8 cellular contexts compared by ENCODE assay signal in genomic region chr1:223129229-223129851, GRCh38. TPM values are rescaled to one million over a fixed set of nuclear protein-coding genes. Genes with fewer than 3 reads are reported as not detected.
DNase-seq lines count a peak whose midpoint lies in the region; ATAC-seq, FAIRE-seq and TF ChIP-seq lines count a peak whose summit lies in the region.

No MANE protein-coding gene starts in this region.

- no peak overlapping the region for H2AFZ ChIP-seq in HepG2 (ENCODE audit: low read length)

- in situ Hi-C loops in HepG2 (cut with HindIII; ENCODE audit: extremely low pct_ligation_motif_present, low pct_unique_long_range_greater_than_20kb), result no loop called here

- no peak overlapping the region for H3K27ac ChIP-seq in HepG2 (ENCODE audit: extremely low read length, insufficient read depth, low read length)

- no peaks in the 10 kb centered on the region for H4K20me1 ChIP-seq in HepG2 (ENCODE audit: insufficient read depth, low read length)

- 0 out of 2 replicates have a peak, but pooled peaks have one; percentile 34 for TF ChIP-seq RAD21 in HepG2 (CRISPR knock-in tag; IDR thresholded peaks at IDR 0.05)

- TF ChIP-seq EP300 in HepG2 (IDR thresholded peaks at IDR 0.05; ENCODE audit: low read depth in 2 of 2, low read length in 2 of 2) (no peak), HepG2 (CRISPR knock-in tag; IDR thresholded peaks at IDR 0.05; ENCODE audit: borderline replicate concordance) (no peak)

- H3K4me1 ChIP-seq in HepG2 (ENCODE audit: insufficient read depth, low read length), result no peaks in the 10 kb centered on the region

- intact Hi-C loops in HepG2 (cut with micrococcal nuclease; ENCODE audit: unreplicated experiment), result no loop called here

- no peaks in the 10 kb centered on the region for H3K79me2 ChIP-seq in HepG2 (ENCODE audit: insufficient read depth, low read length)

- POLR2A ChIA-PET in HepG2 (lab: Yijun Ruan, JAX), result no interaction called here

- H3K9me3 ChIP-seq in HepG2 (ENCODE audit: low read length), result no peaks in the 10 kb centered on the region

- ATAC-seq in HG03280 (IDR thresholded peaks at IDR 0.05; ENCODE audit: unreplicated experiment) (peak; percentile 51), HepG2 (peak; percentile 95), HG02588 (IDR thresholded peaks at IDR 0.05; ENCODE audit: unreplicated experiment) (no peak)
- peak; percentile 57 to 73 for ATAC-seq in activated CD4-positive, CD25-positive, alpha-beta regulatory T cell treated with anti-CD3 and anti-CD28 coated beads, Interleukin-2, amount 50 U/mL, for 24 hours

- TF ChIP-seq POLR2A in HepG2 (IDR thresholded peaks at IDR 0.05; ENCODE audit: insufficient read depth in 1 of 2, low read depth in 2 of 2, low read length in 2 of 2), result no peak

- H3K4me3 ChIP-seq in GM12865 (ENCODE audit: low read depth, low read length), result no peak overlapping the region
- peak overlapping the region in 1 of 3 experiments; percentile 46; a peak in 2 of 6 replicates for H3K4me3 ChIP-seq in HepG2 (replicated peaks in 1 of 3; ENCODE audit: insufficient read depth in 1 of 3, low read depth in 2 of 3, low read length in 3 of 3)

- H3K27me3 ChIP-seq in HepG2 (ENCODE audit: control insufficient read depth in 1 of 2, insufficient read depth in 2 of 2, low read length in 2 of 2), result peaks cover 0 to 29% of the 10 kb centered on the region in 2 experiments; a peak in 3 of 5 replicates

- CTCF ChIA-PET in HepG2 (lab: Yijun Ruan, JAX; ENCODE audit: low intra/inter-chr PET ratio, low total read pairs), result interaction anchor here (1.2 kb wide), 1 partner anchor 336 kb away, joined by 3 read pairs; no protein-coding TSS in a partner anchor

- no TSS peak for BruUV-seq in HepG2 (replicated peaks; lab: Mats Ljungman, UMichigan)

- DNase-seq in GM12865 (ENCODE audit: low read depth) (peak; percentile 46), cerebellum (ENCODE audit: low spot score) (peak; percentile 63), HepG2 (ENCODE audit: low spot score) (peak; percentile 19), Kasumi-1 (lab: John Stamatoyannopoulos, UW) (no peak)
- DNase-seq in stimulated activated CD4-positive, alpha-beta T cell treated with anti-CD3 and anti-CD28 coated beads, TNF-alpha, amount 100 ng/mL, for 1 hour (ENCODE audit: low read depth in 3 of 3, low spot score in 1 of 3), result peak in 2 of 3 donors; percentile 29 to 62

- peak overlapping the region; percentile 68 for H3K4me2 ChIP-seq in HepG2 (ENCODE audit: low read depth, low read length)

- 56% methylated on average over 12 of the region's 35 CpGs for whole genome bisulfite sequencing in HepG2 (ENCODE audit: low lambda C conversion rate)

- H3K36me3 ChIP-seq in HepG2 (replicated peaks in 1 of 2; ENCODE audit: control insufficient read depth in 1 of 2, insufficient read depth in 2 of 2, low read length in 2 of 2), result no peaks in the 10 kb centered on the region

- H3K9ac ChIP-seq in HepG2 (ENCODE audit: insufficient read depth, low read depth, low read length), result no peak overlapping the region

- no peak for FAIRE-seq in HepG2 (lab: Jason Lieb, UNC)

- TF ChIP-seq CTCF in GM12865 (IDR thresholded peaks at IDR 0.05; ENCODE audit: insufficient read depth, low read depth, low read length, missing control alignments) (peak; percentile 69), HepG2 (CRISPR knock-in tag; IDR thresholded peaks at IDR 0.05) (peak; percentile 93)

TF ChIP-seq in HepG2, 621 proteins besides CTCF, POLR2A, EP300 and RAD21 (continues in another document):
- TF ChIP-seq ARID3A (IDR thresholded peaks at IDR 0.05; ENCODE audit: low read depth, low read length) (no peak), FOSL1 (CRISPR knock-in tag; IDR thresholded peaks at IDR 0.05; ENCODE audit: borderline replicate concordance) (no peak), ZSCAN20 (CRISPR knock-in tag; IDR thresholded peaks at IDR 0.05; ENCODE audit: borderline replicate concordance) (no peak), KAT8 (CRISPR knock-in tag; IDR thresholded peaks at IDR 0.05) (no peak), SALL1 (CRISPR knock-in tag; IDR thresholded peaks at IDR 0.05) (peak; percentile 35), ZKSCAN5 (CRISPR knock-in tag; IDR thresholded peaks at IDR 0.05) (no peak), ZNF468 (CRISPR knock-in tag; IDR thresholded peaks at IDR 0.05) (no peak), PPARG (CRISPR knock-in tag; conservative IDR thresholded peaks at IDR 0.05) (no peak), TRIM24 (CRISPR knock-in tag; IDR thresholded peaks at IDR 0.05) (no peak), TBX3 (IDR thresholded peaks at IDR 0.05; ENCODE audit: borderline replicate concordance) (no peak), ZNF136 (CRISPR knock-in tag; IDR thresholded peaks at IDR 0.05; ENCODE audit: low read depth) (no peak), ZC3H4 (CRISPR knock-in tag; IDR thresholded peaks at IDR 0.05; ENCODE audit: borderline replicate concordance) (no peak), KMT2A (CRISPR knock-in tag; IDR thresholded peaks at IDR 0.05) (no peak), CC2D1A (CRISPR knock-in tag; IDR thresholded peaks at IDR 0.05) (no peak), ZNF225 (CRISPR knock-in tag; IDR thresholded peaks at IDR 0.05) (no peak), ELF1 (CRISPR knock-in tag; IDR thresholded peaks at IDR 0.05) (no peak), ZNF235 (CRISPR knock-in tag; IDR thresholded peaks at IDR 0.05; ENCODE audit: borderline replicate concordance) (no peak), ELF4 (CRISPR knock-in tag; IDR thresholded peaks at IDR 0.05; ENCODE audit: borderline replicate concordance) (no peak), TBL1XR1 (IDR thresholded peaks at IDR 0.05; ENCODE audit: borderline replicate concordance, low read length, partially characterized antibody) (no peak), HES4 (CRISPR knock-in tag; IDR thresholded peaks at IDR 0.05; ENCODE audit: borderline replicate concordance) (no peak), ZNF441 (CRISPR knock-in tag; IDR thresholded peaks at IDR 0.05; ENCODE audit: borderline replicate concordance) (no peak), RELA (CRISPR knock-in tag; IDR thresholded peaks at IDR 0.05) (no peak), RARA (CRISPR knock-in tag; IDR thresholded peaks at IDR 0.05) (no peak), RFX1 (IDR thresholded peaks at IDR 0.05) (no peak), SMARCE1 (IDR thresholded peaks at IDR 0.05; ENCODE audit: borderline replicate concordance) (no peak), ZNF746 (CRISPR knock-in tag; IDR thresholded peaks at IDR 0.05) (no peak), KDM5B (CRISPR knock-in tag; IDR thresholded peaks at IDR 0.05; ENCODE audit: borderline replicate concordance) (no peak; the same call in 1 of the 2 replicates), ZNF749 (CRISPR knock-in tag; IDR thresholded peaks at IDR 0.05; ENCODE audit: borderline replicate concordance) (no peak), SP2 (CRISPR knock-in tag; IDR thresholded peaks at IDR 0.05) (no peak), SP1 (IDR thresholded peaks at IDR 0.05) (no peak), SP1 (CRISPR knock-in tag; IDR thresholded peaks at IDR 0.05) (no peak), ZFYVE20 (CRISPR knock-in tag; IDR thresholded peaks at IDR 0.05; ENCODE audit: borderline replicate concordance, low read depth) (no peak), ZNF883 (CRISPR knock-in tag; IDR thresholded peaks at IDR 0.05; ENCODE audit: not compliant biosample characterization) (peak; percentile 61), ZNF7 (CRISPR knock-in tag; IDR thresholded peaks at IDR 0.05) (no peak)

RNA-seq across cellular contexts. Expression of gene TLR5, which starts 13.7 kb away (rescaled TPM):
- total RNA-seq in cerebellum (3.3 TPM), HepG2 (2016; rRNA removed; fragmentation: Illumina TruSeq; extraction: Trizol) (not detected in 2 replicates)
- total RNA-seq in HepG2 (2016; cell fraction: cytosol; rRNA removed; fragmentation: Illumina TruSeq; extraction: Trizol; ENCODE audit: low read depth), result not detected in 2 replicates
- total RNA-seq in HepG2 (2016; cell fraction: insoluble cytoplasmic fraction; rRNA removed; fragmentation: Illumina TruSeq; extraction: Trizol), result not detected in 2 replicates
- total RNA-seq in HepG2 (2016; cell fraction: membrane; rRNA removed; fragmentation: Illumina TruSeq; extraction: Trizol), result not detected in 2 replicates
- not detected in 2 replicates for total RNA-seq in HepG2 (2016; cell fraction: nucleus; rRNA removed; fragmentation: Illumina TruSeq; extraction: Trizol)
- not detected in 2 replicates for polyA plus RNA-seq in HepG2 (2011; rRNA removed)
- polyA plus RNA-seq in HepG2 (2011; cell fraction: cytosol; rRNA removed), result not detected in 2 replicates
- not detected in 2 replicates for polyA plus RNA-seq in HepG2 (2011; cell fraction: nucleus; rRNA removed)
- not detected in 2 replicates for polyA plus RNA-seq in HepG2 (2012)
- polyA plus RNA-seq in HepG2 (2016; cell fraction: cytosol; fragmentation: Illumina TruSeq; extraction: Trizol; ENCODE audit: low read depth), result not detected in 2 replicates
- polyA plus RNA-seq in HepG2 (2016; cell fraction: insoluble cytoplasmic fraction; fragmentation: Illumina TruSeq; extraction: Trizol; ENCODE audit: low read depth), result not detected in 2 replicates
- polyA plus RNA-seq in HepG2 (2016; cell fraction: membrane; fragmentation: Illumina TruSeq; extraction: Trizol; ENCODE audit: low read depth), result not detected in 2 replicates
- not detected in 2 replicates for polyA plus RNA-seq in HepG2 (2016; cell fraction: nucleus; fragmentation: Illumina TruSeq; extraction: Trizol; ENCODE audit: insufficient read depth, low read depth)
- polyA minus RNA-seq in HepG2 (2011; rRNA and poly(A)+ RNA removed; ENCODE audit: low replicate concordance), result 0.05 TPM in 1 of 2 replicates, not detected in the other
- not detected in 2 replicates for polyA minus RNA-seq in HepG2 (2011; cell fraction: cytosol; rRNA and poly(A)+ RNA removed)
- polyA minus RNA-seq in HepG2 (2011; cell fraction: nucleus; rRNA and poly(A)+ RNA removed), result not detected in 2 replicates

Comparison
In these comparisons a context has a peak if more than half of its experiments do, and no peak if none do; other contexts are left out.
1. DNase-seq: peak in GM12865 (single experiment), cerebellum (single experiment), HepG2 (single experiment) and stimulated activated CD4-positive, alpha-beta T cell treated with anti-CD3 and anti-CD28 coated beads, TNF-alpha, amount 100 ng/mL, for 1 hour (2 of 3); none in Kasumi-1 (0 of 2).